Comparison of ENCODE assay signal across 20 cellular contexts in the genomic region with DNA sequence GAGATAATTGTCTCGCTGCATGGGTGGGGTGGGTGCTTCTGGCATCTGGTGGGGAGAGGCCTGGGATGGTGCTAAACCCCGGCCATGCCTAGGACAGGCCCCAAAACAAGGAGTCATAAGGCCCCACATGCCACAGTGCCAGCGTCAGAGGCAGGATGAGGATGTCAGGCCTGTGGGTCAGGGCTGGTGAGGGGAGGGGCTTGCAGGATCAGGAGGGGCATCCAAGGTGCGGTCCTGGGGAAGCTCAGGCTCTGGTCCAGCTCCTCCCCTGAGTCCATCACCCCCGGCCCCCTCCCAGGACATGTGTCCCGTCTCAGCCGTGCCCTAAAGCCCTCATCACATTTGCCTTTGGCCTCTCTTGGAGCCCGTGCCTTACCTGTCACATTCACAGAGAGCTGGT. TPM values are rescaled to one million over a fixed set of nuclear protein-coding genes. Genes with fewer than 3 reads are reported as not detected.
"Had no signal": no experiment of that assay in that cellular context is flagged by ENCODE, and none has a peak within 500 bp of the region (broad histone marks: within the 10 kb centered on the region; RNA-seq: fewer than 3 reads in every experiment).

No MANE protein-coding gene starts in this region.

RNA-seq across cellular contexts. Expression of a gene that starts 0.7 kb away (rescaled TPM):
- total RNA-seq: esophagus mucosa, fibroblast of lung, frontal cortex, glomerular endothelial cell, kidney epithelial cell, mammary epithelial cell, mononuclear cell, neural crest cell, right atrium auricular region, temporal lobe had no signal
- polyA plus RNA-seq: fibroblast of lung, mammary epithelial cell had no signal

RNA-seq across cellular contexts. Expression of a gene that starts 22.6 kb away (rescaled TPM):
- total RNA-seq: esophagus mucosa; fibroblast of lung; frontal cortex; glomerular endothelial cell; heart left ventricle; kidney epithelial cell; left colon; liver; mammary epithelial cell; mesenteric fat pad; mononuclear cell; naive thymus-derived CD4-positive, alpha-beta T cell; neural crest cell; ovary; posterior vena cava; right atrium auricular region; sigmoid colon; temporal lobe; upper lobe of left lung; uterus had no signal
- polyA plus RNA-seq: fibroblast of lung; heart left ventricle; liver; mammary epithelial cell; naive thymus-derived CD4-positive, alpha-beta T cell; ovary; sigmoid colon had no signal

RNA-seq across cellular contexts. Expression of a gene that starts 30.5 kb away (rescaled TPM):
- total RNA-seq: fibroblast of lung, frontal cortex, glomerular endothelial cell, kidney epithelial cell, mammary epithelial cell, neural crest cell, temporal lobe had no signal
- polyA plus RNA-seq: fibroblast of lung; mammary epithelial cell; naive thymus-derived CD4-positive, alpha-beta T cell had no signal

RNA-seq across cellular contexts. Expression of a gene that starts 42.7 kb away (rescaled TPM):
- total RNA-seq: esophagus mucosa; fibroblast of lung; glomerular endothelial cell; kidney epithelial cell; mammary epithelial cell; mononuclear cell; naive thymus-derived CD4-positive, alpha-beta T cell; neural crest cell had no signal
- polyA plus RNA-seq: fibroblast of lung; heart left ventricle; mammary epithelial cell; naive thymus-derived CD4-positive, alpha-beta T cell had no signal
